Comparison of ENCODE assay signal across 8 cellular contexts in genomic region chr5:132963175-132964104, GRCh38.
DNase-seq lines count a peak whose midpoint lies in the region; ATAC-seq and TF ChIP-seq lines count a peak whose summit lies in the region.

Gene AFF4 (minus strand): TSS chr5:132963634. CDS start chr5:132937189, 26,445 bp downstream.

- peak; percentile 97 for DNase-seq in AG10803 (ENCODE audit: low read depth)
- peak; percentile 81 for DNase-seq in NCI-H446 treated with DMSO at 0.1 percent for 48 hours (lab: John Stamatoyannopoulos, UW)
- DNase-seq in activated CD4-positive, alpha-beta T cell treated with anti-CD3 and anti-CD28 coated beads for 4 hours = peak; percentile 80 to 86
- peak; percentile 71 to 80 for DNase-seq in stimulated activated CD4-positive, alpha-beta T cell treated with anti-CD3 and anti-CD28 coated beads, Interleukin-1b, Interleukin-23, amount 100 ng/mL, for 4 hours (ENCODE audit: low read depth in 2 of 2)

- H3K27ac ChIP-seq in cingulate gyrus (ENCODE audit: low read depth, low read length) (peak within 1 kb of the TSS; percentile 97), layer of hippocampus (ENCODE audit: low read depth, low read length) (peak within 1 kb of the TSS; percentile 99)

- peak within 1 kb of the TSS; percentile 68 for H3K4me3 ChIP-seq in AG10803 (ENCODE audit: low read length)

- ATAC-seq in GM19023 (IDR thresholded peaks at IDR 0.05; ENCODE audit: unreplicated experiment) (peak; percentile 92), HG03280 (IDR thresholded peaks at IDR 0.05; ENCODE audit: unreplicated experiment) (peak; percentile 95)

- no peaks in the 10 kb centered on the region for H3K27me3 ChIP-seq in layer of hippocampus (ENCODE audit: control insufficient read depth, insufficient read depth, low read length)

- no peak for TF ChIP-seq CTCF in AG10803 (conservative IDR thresholded peaks at IDR 0.05; ENCODE audit: low read length)

Comparison
In these comparisons a context has a peak if more than half of its experiments do, and no peak if none do; other contexts are left out.
1. Peak in every context shown above with its lines: DNase-seq, ATAC-seq, H3K4me3 ChIP-seq and H3K27ac ChIP-seq.